Comparison of ENCODE assay signal across 8 cellular contexts in genomic region chr16:351804-352520, GRCh38. TPM values are rescaled to one million over a fixed set of nuclear protein-coding genes. Genes with fewer than 3 reads are reported as not detected.
DNase-seq lines count a peak whose midpoint lies in the region; ATAC-seq, FAIRE-seq and TF ChIP-seq lines count a peak whose summit lies in the region.

No MANE protein-coding gene starts in this region.

- H3K4me1 ChIP-seq in CD8-positive, alpha-beta T cell (ENCODE audit: insufficient read depth, low read length) = peaks cover 64% of the 10 kb centered on the region
- H3K4me1 ChIP-seq in HUES48 (ENCODE audit: control insufficient read depth, insufficient read depth, low read length) = no peaks in the 10 kb centered on the region
- H3K4me1 ChIP-seq in iPS-15b (ENCODE audit: control insufficient read depth, insufficient read depth, low read length) = no peaks in the 10 kb centered on the region
- peaks cover 15 to 85% (median 50%) of the 10 kb centered on the region in 6 donors for H3K4me1 ChIP-seq in spleen

- no peaks in the 10 kb centered on the region for H3K9me3 Mint-ChIP-seq in CD8-positive, alpha-beta T cell
- H3K9me3 Mint-ChIP-seq in activated naive CD8-positive, alpha-beta T cell (ENCODE audit: low read depth) = no peaks in the 10 kb centered on the region

- TF ChIP-seq POLR2A in spleen (IDR thresholded peaks at IDR 0.05) = no peak

- 0 to 1% (median 1%) methylated on average over 6 to 95 of the region's 95 CpGs for WGBS in spleen, 5 donors

- CTCF ChIA-PET in CD8-positive, alpha-beta T cell (lab: Charles Lee) = interaction anchor here (0.9 to 1.7 kb wide), 4 partner anchors 117 to 255 kb away, joined by 3 to 9 read pairs (median 4); partner anchors contain the start of gene FAM234A

- H3K4me1 Mint-ChIP-seq in CD8-positive, alpha-beta T cell (ENCODE audit: low read depth) = peaks cover 69% of the 10 kb centered on the region
- H3K4me1 Mint-ChIP-seq in activated naive CD8-positive, alpha-beta T cell (ENCODE audit: low read depth) = peaks cover 64% of the 10 kb centered on the region

- no peak for TF ChIP-seq CTCF in CD8-positive, alpha-beta T cell (IDR thresholded peaks at IDR 0.05)
- TF ChIP-seq CTCF in spleen (IDR thresholded peaks at IDR 0.05 in 8 of 11, conservative IDR thresholded peaks at IDR 0.05 in 3 of 11) = no peak

- H3K9me3 ChIP-seq in CD8-positive, alpha-beta T cell (ENCODE audit: low read length) = no peaks in the 10 kb centered on the region
- H3K9me3 ChIP-seq in HUES48 (ENCODE audit: control insufficient read depth, insufficient read depth, low read length) (no peaks in the 10 kb centered on the region), iPS-15b (ENCODE audit: control insufficient read depth, insufficient read depth, low read length) (no peaks in the 10 kb centered on the region), spleen (no peaks in the 10 kb centered on the region)

- peak; percentile 13 for ATAC-seq in CD8-positive, alpha-beta T cell
- ATAC-seq in GM19463 (IDR thresholded peaks at IDR 0.05; ENCODE audit: unreplicated experiment) = peak; percentile 26

- no peaks in the 10 kb centered on the region for H3K27me3 Mint-ChIP-seq in CD8-positive, alpha-beta T cell (ENCODE audit: low read depth)
- no peaks in the 10 kb centered on the region for H3K27me3 Mint-ChIP-seq in activated naive CD8-positive, alpha-beta T cell

- FAIRE-seq in GM19239 (lab: Jason Lieb, UNC) = no peak

- H3K36me3 ChIP-seq in CD8-positive, alpha-beta T cell (ENCODE audit: insufficient read depth, low read length) = peaks cover 4% of the 10 kb centered on the region
- H3K36me3 ChIP-seq in HUES48 (ENCODE audit: control insufficient read depth, insufficient read depth, low read length) = peaks cover 12% of the 10 kb centered on the region
- peaks cover under 1% of the 10 kb centered on the region for H3K36me3 ChIP-seq in iPS-15b (ENCODE audit: control insufficient read depth, insufficient read depth, low read length)
- peaks cover 0 to 20% (median 5%) of the 10 kb centered on the region in 6 donors for H3K36me3 ChIP-seq in spleen

- POLR2A ChIA-PET in CD8-positive, alpha-beta T cell (lab: Charles Lee) = interaction anchor here (1.0 to 1.7 kb wide), 7 partner anchors 8 to 124 kb away, joined by 3 to 13 read pairs (median 4); partner anchors contain the start of genes DECR2, FAM234A and MRPL28

- peak overlapping the region; percentile 77 for H3K9ac ChIP-seq in HUES48 (ENCODE audit: low read depth, low read length)
- H3K9ac ChIP-seq in iPS-15b (ENCODE audit: low read depth, low read length) = no peak overlapping the region

- intact Hi-C loops in CD8-positive, alpha-beta T cell (cut with DNase I, micrococcal nuclease) = loop anchor here (1.0 to 5.0 kb wide), 10 partner anchors 19 to 214 kb away; partner anchors contain the start of genes RAB11FIP3 (in 2 of the 2), DECR2 (in 1 of the 2), MRPL28 (in 1 of the 2) and NPRL3 (in 1 of the 2)
- intact Hi-C loops in spleen (cut with DNase I; ENCODE audit: low total_unique reads) = loop anchor here (10.0 kb wide), 1 partner anchor 117 kb away; the partner anchor contains the start of gene FAM234A

- peak overlapping the region; percentile 89 for H3K27ac Mint-ChIP-seq in CD8-positive, alpha-beta T cell
- peak overlapping the region; percentile 95 for H3K27ac Mint-ChIP-seq in activated naive CD8-positive, alpha-beta T cell

- peak in 1 of 7 experiments; percentile 41 for DNase-seq in CD8-positive, alpha-beta T cell
- DNase-seq in spleen (peak; percentile 93), GM19239 (ENCODE audit: insufficient read length, low spot score) (no peak), retina (no peak)

- H3K27me3 ChIP-seq in CD8-positive, alpha-beta T cell (ENCODE audit: insufficient read depth, low read length) = no peaks in the 10 kb centered on the region
- H3K27me3 ChIP-seq in HUES48 (ENCODE audit: control insufficient read depth, insufficient read depth, low read length) (no peaks in the 10 kb centered on the region), iPS-15b (ENCODE audit: control insufficient read depth, insufficient read depth, low read length) (no peaks in the 10 kb centered on the region), spleen (replicated peaks in 1 of 7) (no peaks in the 10 kb centered on the region)

- peak overlapping the region; percentile 47 for H3K27ac ChIP-seq in CD8-positive, alpha-beta T cell (ENCODE audit: low read depth, low read length)
- H3K27ac ChIP-seq in HUES48 (ENCODE audit: low read depth, low read length) (no peak overlapping the region), spleen (peak overlapping the region in 7 of 8 donors; percentile 39 to 88 (median 67))

- peaks cover 22% of the 10 kb centered on the region for H3K36me3 Mint-ChIP-seq in CD8-positive, alpha-beta T cell
- H3K36me3 Mint-ChIP-seq in activated naive CD8-positive, alpha-beta T cell = peaks cover 6% of the 10 kb centered on the region

- H3K4me3 Mint-ChIP-seq in CD8-positive, alpha-beta T cell = peak overlapping the region; percentile 91
- H3K4me3 Mint-ChIP-seq in activated naive CD8-positive, alpha-beta T cell = peak overlapping the region; percentile 92

- peak overlapping the region; percentile 43 for H3K4me3 ChIP-seq in CD8-positive, alpha-beta T cell (ENCODE audit: low read depth, low read length)
- H3K4me3 ChIP-seq in HUES48 (ENCODE audit: low read depth, low read length) (peak overlapping the region; percentile 68), iPS-15b (ENCODE audit: low read depth, low read length) (peak overlapping the region; percentile 58), spleen (peak overlapping the region; percentile 37 to 87 (median 66))

RNA-seq across cellular contexts. Expression of gene AXIN1, which starts 0.6 kb away (rescaled TPM):
- 10 to 100 TPM; 25.4 to 28.6 TPM for total RNA-seq in CD8-positive, alpha-beta T cell
- total RNA-seq in spleen = 10 to 100 TPM; 22.6 to 27.3 (median 24.8) TPM
- 10 to 100 TPM; 12.9 to 22.7 (median 13.6) TPM for polyA plus RNA-seq in spleen

RNA-seq across cellular contexts. Expression of gene MRPL28, which starts 18.4 kb away (rescaled TPM):
- total RNA-seq in CD8-positive, alpha-beta T cell = 10 to 100 TPM; 16.7 to 17.4 TPM
- 10 to 100 TPM; 38.0 to 64.1 (median 48.0) TPM for total RNA-seq in spleen
- 100 to 1,000 TPM in 1 of 3 donors, 10 to 100 TPM in 2; 85.0 to 108 (median 85.7) TPM for polyA plus RNA-seq in spleen

RNA-seq across cellular contexts. Expression of gene PGAP6, which starts 29.8 kb away (rescaled TPM):
- 10 to 100 TPM; 57.9 to 60.8 TPM for total RNA-seq in CD8-positive, alpha-beta T cell
- 10 to 100 TPM; 35.7 to 63.2 (median 51.0) TPM for total RNA-seq in spleen
- polyA plus RNA-seq in spleen = 10 to 100 TPM; 19.5 to 40.6 (median 32.2) TPM

RNA-seq across cellular contexts. Expression of gene NME4, which starts 45.0 kb away (rescaled TPM):
- total RNA-seq in CD8-positive, alpha-beta T cell = 10 to 100 TPM; 22.2 to 22.3 TPM
- 10 to 100 TPM; 27.3 to 71.4 (median 50.0) TPM for total RNA-seq in spleen
- 10 to 100 TPM; 43.4 to 75.8 (median 67.7) TPM for polyA plus RNA-seq in spleen

RNA-seq across cellular contexts. Expression of gene DECR2, which starts 49.7 kb away (rescaled TPM):
- total RNA-seq in CD8-positive, alpha-beta T cell = 1 to 10 TPM; 6.1 to 7.9 TPM
- total RNA-seq in spleen = 10 to 100 TPM in 5 of 7 donors, 1 to 10 TPM in 2; 8.9 to 14.8 (median 11.7) TPM
- polyA plus RNA-seq in spleen = 10 to 100 TPM in 2 of 3 donors, 1 to 10 TPM in 1; 9.1 to 19.5 (median 14.1) TPM
